In genomic region chr4:189036906-189037305, GRCh38 we compare ENCODE assay signal across 35 cellular contexts.
"Had no signal": no experiment of that assay in that cellular context is flagged by ENCODE, and none has a peak within 500 bp of the region (broad histone marks: within the 10 kb centered on the region; RNA-seq: fewer than 3 reads in every experiment).

No MANE protein-coding gene starts in this region.

- H3K9me3 Mint-ChIP-seq: activated B cell treated with CpG ODN at 0.5 μM for 24 hours; activated T-helper 17 cell treated with anti-CD3 and anti-CD28 coated beads, Interleukin-2, amount 50 U/mL, for 72 hours had no signal

- H3K27me3 Mint-ChIP-seq: activated B cell treated with CpG ODN at 0.5 μM for 24 hours; activated CD4-positive, alpha-beta memory T cell treated with anti-CD3 and anti-CD28 coated beads for 36 hours; activated CD4-positive, alpha-beta T cell treated with anti-CD3 and anti-CD28 coated beads, Interleukin-2, amount 10 ng/mL, durations not matched to agents 24 days and 14 days; activated CD8-positive, alpha-beta T cell treated with anti-CD3 and anti-CD28 coated beads for 36 hours; activated naive CD8-positive, alpha-beta T cell treated with anti-CD3 and anti-CD28 coated beads for 36 hours; activated T-helper 17 cell treated with anti-CD3 and anti-CD28 coated beads, Interleukin-2, amount 50 U/mL, for 72 hours had no signal

- H3K36me3 Mint-ChIP-seq: activated CD4-positive, alpha-beta memory T cell treated with anti-CD3 and anti-CD28 coated beads for 36 hours; activated naive CD4-positive, alpha-beta T cell treated with anti-CD3 and anti-CD28 coated beads, Interleukin-2, amount 50 U/mL, for 72 hours; activated naive CD8-positive, alpha-beta T cell treated with anti-CD3 and anti-CD28 coated beads for 36 hours had no signal

- H3K4me3 ChIP-seq: adrenal gland, body of pancreas, breast epithelium had no signal

- H3K27ac ChIP-seq: adrenal gland, body of pancreas, brain microvascular endothelial cell, breast epithelium, VCaP had no signal

- H3K4me1 ChIP-seq: adrenal gland, body of pancreas, breast epithelium had no signal

- H3K36me3 ChIP-seq: adrenal gland, brain microvascular endothelial cell, breast epithelium had no signal

- H3K9me3 ChIP-seq: adrenal gland, body of pancreas, breast epithelium had no signal

- H3K27me3 ChIP-seq: adrenal gland, body of pancreas, brain microvascular endothelial cell, breast epithelium had no signal

- H3K4me1 Mint-ChIP-seq: activated B cell treated with CpG ODN at 0.5 μM for 24 hours; activated CD4-positive, alpha-beta T cell treated with anti-CD3 and anti-CD28 coated beads, Interleukin-2, amount 10 ng/mL, durations not matched to agents 24 days and 14 days; activated naive CD8-positive, alpha-beta T cell treated with anti-CD3 and anti-CD28 coated beads for 36 hours; activated T-helper 17 cell treated with anti-CD3 and anti-CD28 coated beads, Interleukin-2, amount 50 U/mL, for 72 hours had no signal

- H3K4me3 Mint-ChIP-seq: activated B cell treated with CpG ODN at 0.5 μM for 24 hours; activated CD4-positive, alpha-beta memory T cell treated with anti-CD3 and anti-CD28 coated beads for 36 hours; activated CD4-positive, alpha-beta T cell treated with anti-CD3 and anti-CD28 coated beads, Interleukin-2, amount 10 ng/mL, durations not matched to agents 24 days and 14 days; activated CD8-positive, alpha-beta T cell treated with anti-CD3 and anti-CD28 coated beads for 36 hours; activated naive CD4-positive, alpha-beta T cell treated with anti-CD3 and anti-CD28 coated beads for 36 hours; activated naive CD8-positive, alpha-beta T cell treated with anti-CD3 and anti-CD28 coated beads for 36 hours; activated T-cell treated with anti-CD3 and anti-CD28 coated beads, Interleukin-2, amount 50 U/mL, for 4 hours; activated T-cell treated with anti-CD3 and anti-CD28 coated beads, Interleukin-2, amount 50 U/mL, for 72 hours; activated T-helper 1 cell treated with anti-CD3 and anti-CD28 coated beads, Interleukin-12 subunit alpha, Interleukin-12 subunit beta, Interleukin-2, Interleukin-4 antibody, amounts not matched to agents 30 ng/mL and 10 ng/mL and 1 ng/mL, durations not matched to agents 14 hours and 24 hours and 36 hours; activated T-helper 17 cell treated with anti-CD3 and anti-CD28 coated beads, Interleukin-2, amount 50 U/mL, for 72 hours; T-helper 1 cell treated with Interleukin-12 subunit alpha and Interleukin-12 subunit beta and Interleukin-4 antibody, amounts not matched to agents 30 μg/mL and 1 μg/mL, for 36 hours; T-helper 2 cell treated with Interferon-gamma antibody and Interleukin-4, amounts not matched to agents 5 μg/mL and 100 μg/mL, for 36 hours had no signal

- ATAC-seq: activated CD8-positive, alpha-beta T cell treated with anti-CD3 and anti-CD28 coated beads for 36 hours; activated naive CD4-positive, alpha-beta T cell treated with anti-CD3 and anti-CD28 coated beads, Interleukin-2, amount 50 U/mL, for 72 hours; activated T-cell treated with anti-CD3 and anti-CD28 coated beads, Interleukin-2, amount 50 U/mL, for 4 hours; activated T-cell treated with anti-CD3 and anti-CD28 coated beads, Interleukin-2, amount 50 U/mL, for 72 hours; activated T-helper 17 cell treated with anti-CD3 and anti-CD28 coated beads, Interleukin-2, amount 50 U/mL, for 72 hours; body of pancreas had no signal

- DNase-seq: activated B cell treated with CpG ODN at 0.5 μM for 24 hours; activated CD4-positive, alpha-beta memory T cell treated with anti-CD3 and anti-CD28 coated beads for 36 hours; activated CD4-positive, alpha-beta T cell treated with anti-CD3 and anti-CD28 coated beads for 4 hours; activated CD4-positive, alpha-beta T cell treated with anti-CD3 and anti-CD28 coated beads, Interleukin-2, amount 10 ng/mL, durations not matched to agents 24 days and 14 days; activated CD4-positive, alpha-beta T cell treated with anti-CD3 and anti-CD28 coated beads, Interleukin-2, amount 50 U/mL, for 1 hour; activated CD4-positive, alpha-beta T cell treated with anti-CD3 and anti-CD28 coated beads, Interleukin-2, amount 50 U/mL, for 4 hours; activated CD4-positive, CD25-positive, alpha-beta regulatory T cell treated with anti-CD3 and anti-CD28 coated beads, Interleukin-2, amount 50 U/mL, for 72 hours; activated CD8-positive, alpha-beta memory T cell treated with anti-CD3 and anti-CD28 coated beads, Interleukin-2, amount 50 U/mL, for 4 hours; activated CD8-positive, alpha-beta T cell treated with anti-CD3 and anti-CD28 coated beads for 36 hours; activated effector memory CD4-positive, alpha-beta T cell treated with anti-CD3 and anti-CD28 coated beads, Interleukin-2, amount 50 U/mL, for 16 hours; activated gamma-delta T cell treated with Interleukin-2 at 50 U/mL for 16 hours; activated naive CD4-positive, alpha-beta T cell; activated naive CD4-positive, alpha-beta T cell treated with anti-CD3 and anti-CD28 coated beads for 36 hours; activated naive CD4-positive, alpha-beta T cell treated with anti-CD3 and anti-CD28 coated beads, Interleukin-2, amount 50 U/mL, for 16 hours; activated naive CD8-positive, alpha-beta T cell treated with anti-CD3 and anti-CD28 coated beads for 36 hours; activated T-cell treated with anti-CD3 and anti-CD28 coated beads for 4 hours; activated T-cell treated with anti-CD3 and anti-CD28 coated beads, Interleukin-2, amount 50 U/mL, for 1 hour; activated T-cell treated with anti-CD3 and anti-CD28 coated beads, Interleukin-2, amount 50 U/mL, for 4 hours; activated T-cell treated with anti-CD3 and anti-CD28 coated beads, Interleukin-2, amount 50 U/mL, for 72 hours; adrenal gland; amniotic stem cell; aorta; body of pancreas; brain microvascular endothelial cell; central memory CD4-positive, alpha-beta T cell; T-helper 1 cell; T-helper 2 cell; T-helper 9 cell had no signal

- H3K27ac Mint-ChIP-seq: activated B cell treated with CpG ODN at 0.5 μM for 24 hours; activated CD4-positive, alpha-beta memory T cell treated with anti-CD3 and anti-CD28 coated beads for 36 hours; activated CD4-positive, alpha-beta T cell treated with anti-CD3 and anti-CD28 coated beads, Interleukin-2, amount 10 ng/mL, durations not matched to agents 24 days and 14 days; activated CD8-positive, alpha-beta T cell treated with anti-CD3 and anti-CD28 coated beads for 36 hours; activated naive CD4-positive, alpha-beta T cell treated with anti-CD3 and anti-CD28 coated beads for 36 hours; activated naive CD4-positive, alpha-beta T cell treated with anti-CD3 and anti-CD28 coated beads, Interleukin-2, amount 50 U/mL, for 72 hours; activated naive CD8-positive, alpha-beta T cell treated with anti-CD3 and anti-CD28 coated beads for 36 hours; activated T-cell treated with anti-CD3 and anti-CD28 coated beads, Interleukin-2, amount 50 U/mL, for 72 hours; activated T-helper 1 cell treated with anti-CD3 and anti-CD28 coated beads, Interleukin-12 subunit alpha, Interleukin-12 subunit beta, Interleukin-2, Interleukin-4 antibody, amounts not matched to agents 30 ng/mL and 10 ng/mL and 1 ng/mL, durations not matched to agents 14 hours and 24 hours and 36 hours; activated T-helper 17 cell treated with anti-CD3 and anti-CD28 coated beads, Interleukin-2, amount 50 U/mL, for 72 hours; T-helper 1 cell treated with Interleukin-12 subunit alpha and Interleukin-12 subunit beta and Interleukin-4 antibody, amounts not matched to agents 30 μg/mL and 1 μg/mL, for 36 hours; T-helper 2 cell treated with Interferon-gamma antibody and Interleukin-4, amounts not matched to agents 5 μg/mL and 100 μg/mL, for 36 hours had no signal
